In the genomic region with DNA sequence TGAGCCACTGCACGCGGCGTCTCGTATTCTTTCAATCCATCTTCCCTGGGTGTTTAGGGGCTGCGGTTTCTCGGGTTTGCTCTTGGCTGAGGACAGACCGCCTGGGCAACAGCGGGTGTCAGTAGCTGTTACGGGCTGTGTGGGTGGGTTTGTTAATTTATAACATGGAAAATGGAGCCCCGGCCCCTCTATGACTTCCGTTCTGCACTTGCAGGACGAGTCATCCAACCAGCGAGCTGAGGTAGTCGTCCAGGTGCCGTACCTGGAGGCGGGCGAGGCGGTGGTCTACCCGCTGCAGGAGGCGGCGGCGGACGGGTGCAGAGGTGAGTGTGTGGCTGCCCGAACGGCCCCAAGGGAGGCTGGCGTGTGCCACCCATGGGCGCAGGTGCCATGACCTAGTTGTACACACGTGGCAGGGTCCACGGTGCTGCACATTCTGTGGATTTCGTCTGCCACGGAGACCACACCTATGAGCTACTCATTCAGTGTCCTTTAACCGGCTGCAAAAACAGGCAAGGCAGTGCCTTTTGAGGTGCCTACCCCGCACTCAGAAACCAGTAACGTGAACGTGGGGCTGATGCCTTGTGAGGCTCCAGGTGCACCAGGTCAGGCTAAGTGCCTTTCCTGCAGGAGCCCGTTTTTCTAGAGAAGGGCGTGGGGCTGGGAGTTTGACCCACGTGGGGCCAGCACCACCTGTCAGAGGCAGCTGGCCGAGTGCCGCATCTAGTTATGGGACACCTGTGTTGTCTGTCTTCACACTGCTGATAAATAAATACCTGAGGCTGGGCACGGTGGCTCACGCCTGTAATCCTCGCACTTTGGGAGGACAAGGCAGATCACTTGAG, we compare ENCODE assay signal across 12 cellular contexts. TPM values are rescaled to one million over a fixed set of nuclear protein-coding genes. Genes with fewer than 3 reads are reported as not detected.
A peak's percentile ranks its signal among the peaks of the same experiment; 100 is the strongest.
DNase-seq lines count a peak whose midpoint lies in the region; ATAC-seq and TF ChIP-seq lines count a peak whose summit lies in the region.
"Had no signal": no experiment of that assay in that cellular context is flagged by ENCODE, and none has a peak within 500 bp of the region (broad histone marks: within the 10 kb centered on the region; RNA-seq: fewer than 3 reads in every experiment).

No MANE protein-coding gene starts in this region.

- intact Hi-C loops in upper lobe of right lung (cut with DNase I), result loop anchor here (10.0 kb wide), 1 partner anchor 49 kb away; no protein-coding TSS in a partner anchor
- intact Hi-C loops in thyroid gland (cut with DNase I), result no loop called here

- peaks cover 16% of the 10 kb centered on the region for H3K27me3 Mint-ChIP-seq in endothelial cell (ENCODE audit: unreplicated experiment)

- H3K4me1 ChIP-seq in upper lobe of right lung (peaks cover 21% of the 10 kb centered on the region), thyroid gland (peaks cover 0 to 9% of the 10 kb centered on the region in 2 donors)

- H3K4me3 Mint-ChIP-seq in endothelial cell (ENCODE audit: unreplicated experiment), result no peak overlapping the region

- peak overlapping the region; percentile 9 for H3K27ac Mint-ChIP-seq in endothelial cell (ENCODE audit: unreplicated experiment)

- peaks cover 8% of the 10 kb centered on the region for H3K36me3 Mint-ChIP-seq in endothelial cell (ENCODE audit: low read depth, unreplicated experiment)

- WGBS in thyroid gland, 2 donors, result 88% methylated on average over 38 to 43 of the region's 43 CpGs

- peak; percentile 48 for DNase-seq in stimulated activated naive CD4-positive, alpha-beta T cell treated with Interleukin-2 at 50 U/mL for 16 hours (lab: John Stamatoyannopoulos, UW)
- DNase-seq in stimulated activated naive CD4-positive, alpha-beta T cell (lab: John Stamatoyannopoulos, UW), result no peak
- DNase-seq in NCI-H69 (lab: John Stamatoyannopoulos, UW), result peak; percentile 43
- no peak for DNase-seq in endothelial cell (ENCODE audit: low spot score)
- peak; percentile 67 for DNase-seq in upper lobe of right lung
- no peak for DNase-seq in SIG-M5 treated with dmso at 0.1 percent for 504 hours (lab: John Stamatoyannopoulos, UW; ENCODE audit: unreplicated experiment)
- no peak for DNase-seq in activated gamma-delta T cell treated with Interleukin-2 at 50 U/mL for 16 hours
- no peak for DNase-seq in thyroid gland
- DNase-seq: brain microvascular endothelial cell, DND-41, IMR-90, NCI-H1930 had no signal

- no peaks in the 10 kb centered on the region for H3K4me1 Mint-ChIP-seq in endothelial cell (ENCODE audit: unreplicated experiment)

- no peak for ATAC-seq in upper lobe of right lung

- H3K9me3 ChIP-seq in upper lobe of right lung, result no peaks in the 10 kb centered on the region
- H3K9me3 ChIP-seq in thyroid gland, result no peaks in the 10 kb centered on the region

- no peaks in the 10 kb centered on the region for H3K27me3 ChIP-seq in upper lobe of right lung
- H3K27me3 ChIP-seq in thyroid gland, result no peaks in the 10 kb centered on the region
- H3K27me3 ChIP-seq: brain microvascular endothelial cell had no signal

- no peak for TF ChIP-seq CTCF in endothelial cell (IDR thresholded peaks at IDR 0.05; ENCODE audit: unreplicated experiment)
- TF ChIP-seq CTCF in upper lobe of right lung (IDR thresholded peaks at IDR 0.05), result no peak
- no peak for TF ChIP-seq CTCF in thyroid gland (IDR thresholded peaks at IDR 0.05)

- no peak for TF ChIP-seq POLR2A in thyroid gland (IDR thresholded peaks at IDR 0.05)

- H3K9me3 Mint-ChIP-seq in endothelial cell (ENCODE audit: unreplicated experiment), result no peaks in the 10 kb centered on the region

- H3K27ac ChIP-seq in upper lobe of right lung (no peak overlapping the region), thyroid gland (no peak overlapping the region)
- H3K27ac ChIP-seq: brain microvascular endothelial cell had no signal

- H3K36me3 ChIP-seq in upper lobe of right lung (peaks cover 80% of the 10 kb centered on the region), thyroid gland (peaks cover 14 to 15% of the 10 kb centered on the region in 2 donors)

- H3K4me3 ChIP-seq in upper lobe of right lung (no peak overlapping the region), thyroid gland (replicated peaks in 1 of 3) (no peak overlapping the region)

RNA-seq across cellular contexts. Expression of a gene that starts 10.9 kb away (rescaled TPM):
- total RNA-seq in endothelial cell (ENCODE audit: unreplicated experiment) (166 TPM), upper lobe of right lung (155 TPM), thyroid gland (100 to 1,000 TPM in 3 of 4 donors, 10 to 100 TPM in 1; 87.6 to 264 (median 163) TPM)

RNA-seq across cellular contexts. Expression of a gene that starts 17.3 kb away (rescaled TPM):
- total RNA-seq in endothelial cell (ENCODE audit: unreplicated experiment) (2.4 TPM), upper lobe of right lung (98.2 TPM), thyroid gland (10 to 100 TPM; 11.5 to 19.8 (median 14.4) TPM)

RNA-seq across cellular contexts. Expression of a gene that starts 19.5 kb away (rescaled TPM):
- total RNA-seq in endothelial cell (ENCODE audit: unreplicated experiment), result 330 TPM
- 387 TPM for total RNA-seq in upper lobe of right lung
- total RNA-seq in thyroid gland, result 100 to 1,000 TPM; 350 to 485 (median 414) TPM

RNA-seq across cellular contexts. Expression of a gene that starts 44.3 kb away (rescaled TPM):
- total RNA-seq in endothelial cell (ENCODE audit: unreplicated experiment), result 16.3 TPM
- 51.0 TPM for total RNA-seq in upper lobe of right lung
- total RNA-seq in thyroid gland, result 10 to 100 TPM; 15.5 to 58.7 (median 29.8) TPM

RNA-seq across cellular contexts. Expression of a gene that starts 57.8 kb away (rescaled TPM):
- total RNA-seq in endothelial cell (ENCODE audit: unreplicated experiment) (456 TPM), upper lobe of right lung (220 TPM), thyroid gland (10 to 100 TPM; 60.7 to 88.2 (median 82.2) TPM)

Comparison
In these comparisons a context has a peak if more than half of its experiments do, and no peak if none do; other contexts are left out.
1. DNase-seq: peak in stimulated activated naive CD4-positive, alpha-beta T cell treated with Interleukin-2 at 50 U/mL for 16 hours (single experiment), NCI-H69 (single experiment) and upper lobe of right lung (single experiment); none in stimulated activated naive CD4-positive, alpha-beta T cell (0 of 6), endothelial cell (single experiment), SIG-M5 treated with dmso at 0.1 percent for 504 hours (single experiment), activated gamma-delta T cell treated with Interleukin-2 at 50 U/mL for 16 hours (single experiment) and thyroid gland (0 of 2).